In the genomic region with DNA sequence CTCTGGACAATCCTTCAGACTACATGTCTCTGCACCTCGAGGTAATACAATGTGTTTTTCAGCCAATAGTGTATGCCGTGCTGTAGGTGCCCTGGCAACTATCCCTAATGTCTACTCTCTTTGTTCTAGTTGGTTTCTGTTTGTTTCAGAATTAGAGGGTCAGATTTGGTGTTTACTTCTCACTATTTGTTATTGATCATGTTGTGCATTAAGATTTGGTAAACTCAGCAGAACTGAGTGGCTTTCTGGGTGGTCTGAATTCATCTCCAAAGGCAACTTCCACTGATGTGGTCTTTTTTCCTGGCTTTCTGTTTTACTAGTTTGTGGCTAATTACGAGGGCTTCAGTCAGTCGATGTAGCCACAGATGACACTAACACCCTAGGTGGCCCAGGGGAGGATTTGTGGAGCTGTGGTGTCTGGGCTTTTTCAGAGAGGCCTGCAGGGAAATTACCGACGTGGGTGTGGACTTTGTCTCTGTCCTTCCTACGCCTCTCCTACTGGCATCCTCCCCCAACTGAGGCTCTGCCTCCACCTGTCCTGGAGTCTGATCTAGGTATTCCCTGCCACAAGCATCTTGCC, we compare ENCODE assay signal across 33 cellular contexts.
"Had no signal": no experiment of that assay in that cellular context is flagged by ENCODE, and none has a peak within 500 bp of the region (broad histone marks: within the 10 kb centered on the region; RNA-seq: fewer than 3 reads in every experiment).

No MANE protein-coding gene starts in this region.

- ATAC-seq: activated CD4-positive, alpha-beta T cell treated with anti-CD3 and anti-CD28 coated beads for 36 hours; activated CD4-positive, CD25-positive, alpha-beta regulatory T cell treated with anti-CD3 and anti-CD28 coated beads, Interleukin-2, amount 50 U/mL, for 24 hours; activated CD8-positive, alpha-beta T cell treated with anti-CD3 and anti-CD28 coated beads, Interleukin-2, amount 10 ng/mL, durations not matched to agents 7 days and 5 days; body of pancreas; Right ventricle myocardium inferior; WTC11 had no signal

- H3K27ac Mint-ChIP-seq: activated CD4-positive, alpha-beta T cell treated with anti-CD3 and anti-CD28 coated beads for 36 hours; activated CD4-positive, alpha-beta T cell treated with anti-CD3 and anti-CD28 coated beads, Interleukin-2, amount 10 ng/mL, durations not matched to agents 7 days and 5 days; activated CD8-positive, alpha-beta T cell treated with anti-CD3 and anti-CD28 coated beads, Interleukin-2, amount 10 ng/mL, durations not matched to agents 7 days and 5 days; activated naive CD4-positive, alpha-beta T cell treated with anti-CD3 and anti-CD28 coated beads, Interleukin-2, amount 50 U/mL, for 24 hours; activated naive CD8-positive, alpha-beta T cell treated with anti-CD3 and anti-CD28 coated beads, Interleukin-2, amount 10 ng/mL, durations not matched to agents 7 days and 5 days; activated T-cell treated with anti-CD3 and anti-CD28 coated beads, Interleukin-2, amount 50 U/mL, for 24 hours; activated T-helper 2 cell treated with anti-CD3 and anti-CD28 coated beads, Interferon-gamma antibody, Interleukin-2, Interleukin-4, amounts not matched to agents 10 μg/mL and 5 μg/mL and 100 μg/mL, durations not matched to agents 14 hours and 24 hours and 36 hours; WTC11 had no signal

- H3K9me3 Mint-ChIP-seq: activated CD4-positive, alpha-beta T cell treated with anti-CD3 and anti-CD28 coated beads, Interleukin-2, amount 10 ng/mL, durations not matched to agents 7 days and 5 days; activated naive CD4-positive, alpha-beta T cell treated with anti-CD3 and anti-CD28 coated beads, Interleukin-2, amount 50 U/mL, for 24 hours; activated naive CD8-positive, alpha-beta T cell treated with anti-CD3 and anti-CD28 coated beads, Interleukin-2, amount 10 ng/mL, durations not matched to agents 7 days and 5 days; activated T-cell treated with anti-CD3 and anti-CD28 coated beads, Interleukin-2, amount 50 U/mL, for 24 hours; activated T-helper 2 cell treated with anti-CD3 and anti-CD28 coated beads, Interferon-gamma antibody, Interleukin-2, Interleukin-4, amounts not matched to agents 10 μg/mL and 5 μg/mL and 100 μg/mL, durations not matched to agents 14 hours and 24 hours and 36 hours; WTC11 had no signal

- H3K4me3 ChIP-seq: body of pancreas, breast epithelium, MG63, Peyer's patch, SK-N-MC had no signal

- H3K36me3 Mint-ChIP-seq: activated naive CD4-positive, alpha-beta T cell treated with anti-CD3 and anti-CD28 coated beads, Interleukin-2, amount 50 U/mL, for 24 hours; activated naive CD8-positive, alpha-beta T cell treated with anti-CD3 and anti-CD28 coated beads, Interleukin-2, amount 10 ng/mL, durations not matched to agents 7 days and 5 days; WTC11 had no signal

- H3K4me3 Mint-ChIP-seq: activated CD4-positive, alpha-beta T cell treated with anti-CD3 and anti-CD28 coated beads for 36 hours; activated CD4-positive, alpha-beta T cell treated with anti-CD3 and anti-CD28 coated beads, Interleukin-2, amount 10 ng/mL, durations not matched to agents 7 days and 5 days; activated CD8-positive, alpha-beta T cell treated with anti-CD3 and anti-CD28 coated beads, Interleukin-2, amount 10 ng/mL, durations not matched to agents 7 days and 5 days; activated naive CD4-positive, alpha-beta T cell treated with anti-CD3 and anti-CD28 coated beads, Interleukin-2, amount 50 U/mL, for 24 hours; activated naive CD8-positive, alpha-beta T cell treated with anti-CD3 and anti-CD28 coated beads, Interleukin-2, amount 10 ng/mL, durations not matched to agents 7 days and 5 days; activated T-cell treated with anti-CD3 and anti-CD28 coated beads, Interleukin-2, amount 50 U/mL, for 24 hours; WTC11 had no signal

- H3K27me3 ChIP-seq: body of pancreas, Peyer's patch had no signal

- H3K27ac ChIP-seq: body of pancreas, breast epithelium, Peyer's patch, RWPE1, SK-N-MC had no signal

- H3K36me3 ChIP-seq: breast epithelium, MG63, Peyer's patch had no signal

- H3K9me3 ChIP-seq: body of pancreas, breast epithelium, MG63, Peyer's patch had no signal

- FAIRE-seq: astrocyte had no signal

- DNase-seq: activated CD4-positive, alpha-beta T cell treated with anti-CD3 and anti-CD28 coated beads for 36 hours; activated CD4-positive, alpha-beta T cell treated with anti-CD3 and anti-CD28 coated beads, Interleukin-2, amount 10 ng/mL, durations not matched to agents 7 days and 5 days; activated CD4-positive, alpha-beta T cell treated with anti-CD3 and anti-CD28 coated beads, Interleukin-2, amount 50 U/mL, for 48 hours; activated CD8-positive, alpha-beta T cell treated with anti-CD3 and anti-CD28 coated beads, Interleukin-2, amount 10 ng/mL, durations not matched to agents 7 days and 5 days; activated gamma-delta T cell; activated naive CD4-positive, alpha-beta T cell treated with Interleukin-2 at 50 U/mL for 16 hours; activated naive CD8-positive, alpha-beta T cell treated with anti-CD3 and anti-CD28 coated beads, Interleukin-2, amount 10 ng/mL, durations not matched to agents 7 days and 5 days; activated T-cell treated with anti-CD3 and anti-CD28 coated beads, Interleukin-2, amount 50 U/mL, for 24 hours; amygdala; body of pancreas; Kasumi-1; MG63; NCI-H1048; NCI-H1105 treated with DMSO at 0.1 percent for 48 hours; NCI-H1436; NCI-H1694; NCI-H1930; NCI-H2081 treated with DMSO at 0.1 percent for 48 hours; NCI-H226; NCI-H446 treated with DMSO at 0.1 percent for 48 hours; NCI-H524; Peyer's patch; SIG-M5; T1000 had no signal

- H3K4me1 ChIP-seq: breast epithelium had no signal
